ENCODE assay signal across 3 cellular contexts in genomic region chr20:42102000-42102399, GRCh38.
"Had no signal": no experiment of that assay in that cellular context is flagged by ENCODE, and none has a peak within 500 bp of the region (broad histone marks: within the 10 kb centered on the region; RNA-seq: fewer than 3 reads in every experiment).

No MANE protein-coding gene starts in this region.

- H3K4me3 ChIP-seq: GM12878 had no signal

- ATAC-seq: GM12878 had no signal

- DNase-seq: GDM1, GF-D8 had no signal
